9 cellular contexts compared by ENCODE assay signal in genomic region chr10:132185601-132186487, GRCh38. TPM values are rescaled to one million over a fixed set of nuclear protein-coding genes. Genes with fewer than 3 reads are reported as not detected.
DNase-seq lines count a peak whose midpoint lies in the region; ATAC-seq, FAIRE-seq and TF ChIP-seq lines count a peak whose summit lies in the region.
"Had no signal": no experiment of that assay in that cellular context is flagged by ENCODE, and none has a peak within 500 bp of the region (broad histone marks: within the 10 kb centered on the region; RNA-seq: fewer than 3 reads in every experiment).

No MANE protein-coding gene starts in this region.

- H2AFZ ChIP-seq in keratinocyte (ENCODE audit: control insufficient read depth, low read length): no peak overlapping the region

- no peaks in the 10 kb centered on the region for H3K4me1 ChIP-seq in keratinocyte (ENCODE audit: control insufficient read depth, extremely low read depth, insufficient read depth, low read length)

- no peak overlapping the region for H3K4me3 Mint-ChIP-seq in type B pancreatic cell

- H3K27ac Mint-ChIP-seq in type B pancreatic cell: no peak overlapping the region

- peaks cover 18% of the 10 kb centered on the region for H3K4me1 Mint-ChIP-seq in type B pancreatic cell (ENCODE audit: unreplicated experiment)

- H3K9me3 ChIP-seq in keratinocyte (ENCODE audit: control insufficient read depth, low read depth, low read length): no peaks in the 10 kb centered on the region

- peaks cover 65% of the 10 kb centered on the region for H3K27me3 Mint-ChIP-seq in type B pancreatic cell

- DNase-seq in COR-L47 (lab: John Stamatoyannopoulos, UW) (peak; percentile 25), T-helper 1 cell (peak; percentile 20 to 69 (median 55)), astrocyte of the spinal cord (ENCODE audit: low read depth, low spot score) (peak; percentile 5), keratinocyte (ENCODE audit: low read depth, low spot score) (no peak), type B pancreatic cell (ENCODE audit: extremely low spot score, unreplicated experiment) (no peak)
- DNase-seq in stimulated activated CD4-positive, alpha-beta T cell treated with anti-CD3 and anti-CD28 coated beads, TNF-alpha, amount 100 ng/mL, for 1 hour (ENCODE audit: low read depth in 3 of 3, low spot score in 1 of 3): peak in 2 of 3 donors; percentile 5 to 43

- in situ Hi-C loops in astrocyte of the spinal cord (cut with HindIII; ENCODE audit: low sequenced_read_pairs): no loop called here

- H3K27me3 ChIP-seq in keratinocyte (ENCODE audit: control insufficient read depth, extremely low read depth, insufficient read depth, low read length): peaks cover 52% of the 10 kb centered on the region

- no peaks in the 10 kb centered on the region for H3K9me1 ChIP-seq in keratinocyte (ENCODE audit: control insufficient read depth, extremely low read depth, insufficient read depth, low read length)

- H4K20me1 ChIP-seq in keratinocyte (ENCODE audit: control insufficient read depth, extremely low read depth, insufficient read depth, low read length): no peaks in the 10 kb centered on the region

- no peak overlapping the region for H3K27ac ChIP-seq in keratinocyte (ENCODE audit: control insufficient read depth, insufficient read depth, low read length)
- H3K27ac ChIP-seq: epithelial cell of prostate had no signal

- no peaks in the 10 kb centered on the region for H3K9me3 Mint-ChIP-seq in type B pancreatic cell

- peak overlapping the region; percentile 56 for H3K4me2 ChIP-seq in keratinocyte (ENCODE audit: control insufficient read depth, extremely low read depth, insufficient read depth, low read depth, low read length)

- ATAC-seq in GM18858 (IDR thresholded peaks at IDR 0.05; ENCODE audit: unreplicated experiment): no peak
- no peak for ATAC-seq in GM21786 (IDR thresholded peaks at IDR 0.05; ENCODE audit: unreplicated experiment)

- TF ChIP-seq CTCF in astrocyte of the spinal cord (IDR thresholded peaks at IDR 0.05; ENCODE audit: low read depth, low read length) (no peak), keratinocyte (optimal IDR thresholded peaks at IDR 0.05 in 1 of 3, IDR thresholded peaks at IDR 0.05 in 1 of 3, conservative IDR thresholded peaks at IDR 0.05 in 1 of 3; ENCODE audit: extremely low read depth in 1 of 3, insufficient read depth in 2 of 3, low read length in 3 of 3) (no peak), type B pancreatic cell (conservative IDR thresholded peaks at IDR 0.05) (no peak)

- H3K36me3 Mint-ChIP-seq in type B pancreatic cell: peaks cover 12% of the 10 kb centered on the region

- no peak overlapping the region for H3K9ac ChIP-seq in keratinocyte (ENCODE audit: control insufficient read depth, extremely low read depth, insufficient read depth, low read length)

- H3K4me3 ChIP-seq in astrocyte of the spinal cord (ENCODE audit: low read depth, low read length) (no peak overlapping the region), keratinocyte (ENCODE audit: control insufficient read depth in 2 of 3, extremely low read depth in 1 of 3, insufficient read depth in 2 of 3, low read depth in 1 of 3, low read length in 3 of 3) (peak overlapping the region in 1 of 3 experiments; percentile 32)

- H3K79me2 ChIP-seq in keratinocyte (ENCODE audit: control insufficient read depth, insufficient read depth, low read length): peaks cover 3% of the 10 kb centered on the region

- H3K36me3 ChIP-seq in keratinocyte (ENCODE audit: control insufficient read depth in 2 of 2, extremely low read depth in 1 of 2, insufficient read depth in 2 of 2, low read length in 2 of 2): no peaks in the 10 kb centered on the region

- FAIRE-seq in keratinocyte (lab: Jason Lieb, UNC): no peak

- dilution Hi-C loops in keratinocyte (cut with MboI; ENCODE audit: extremely low pct_ligation_motif_present, low sequenced_read_pairs): no loop called here

RNA-seq across cellular contexts. Expression of gene DPYSL4, which starts 0.9 kb away (rescaled TPM):
- polyA plus RNA-seq in keratinocyte: 7.4 to 10.0 TPM (median 8.6 TPM) in 3 replicates
- polyA plus RNA-seq in keratinocyte (2011; ENCODE audit: low read depth): 4.6 TPM
- 7.6 and 14.8 TPM in 2 replicates for polyA plus RNA-seq in keratinocyte (2011; cell fraction: cytosol; rRNA removed)
- 25.9 and 33.6 TPM in 2 replicates for polyA plus RNA-seq in keratinocyte (2011; cell fraction: nucleus; rRNA removed)
- 10.7 and 20.4 TPM in 2 replicates for polyA plus RNA-seq in keratinocyte (2012; ENCODE audit: low replicate concordance)
- 9.3 to 10.6 TPM (median 9.5 TPM) in 3 replicates for polyA minus RNA-seq in keratinocyte
- 45.8 TPM for polyA minus RNA-seq in keratinocyte (2011; cell fraction: cytosol; rRNA and poly(A)+ RNA removed)
- 15.8 and 19.7 TPM in 2 replicates for polyA minus RNA-seq in keratinocyte (2011; cell fraction: nucleus; rRNA and poly(A)+ RNA removed)
- total RNA-seq in type B pancreatic cell (ENCODE audit: low replicate concordance): 11.7 and 61.9 TPM in 2 replicates

Comparison
In these comparisons a context has a peak if more than half of its experiments do, and no peak if none do; other contexts are left out.
1. DNase-seq: peak in COR-L47 (single experiment), T-helper 1 cell (5 of 5), astrocyte of the spinal cord (single experiment) and stimulated activated CD4-positive, alpha-beta T cell treated with anti-CD3 and anti-CD28 coated beads, TNF-alpha, amount 100 ng/mL, for 1 hour (2 of 3); none in keratinocyte (single experiment) and type B pancreatic cell (single experiment).